ENCODE assay signal across 8 cellular contexts in genomic region chr2:242031481-242032019, GRCh38.
A peak's percentile ranks its signal among the peaks of the same experiment; 100 is the strongest.
DNase-seq lines count a peak whose midpoint lies in the region; ATAC-seq and TF ChIP-seq lines count a peak whose summit lies in the region.

No MANE protein-coding gene starts in this region.

- no peaks in the 10 kb centered on the region for H4K20me1 ChIP-seq in OCI-LY1 (ENCODE audit: insufficient read depth, low read length)

- no peaks in the 10 kb centered on the region for H3K9me3 Mint-ChIP-seq in activated T-helper 2 cell treated with anti-CD3 and anti-CD28 coated beads, Interferon-gamma antibody, Interleukin-2, Interleukin-4, amounts not matched to agents 10 μg/mL and 5 μg/mL and 100 μg/mL, durations not matched to agents 14 hours and 24 hours and 36 hours

- H3K4me1 ChIP-seq in OCI-LY1 (ENCODE audit: insufficient read depth, low read length, severe bottlenecking) (no peaks in the 10 kb centered on the region), left lung (no peaks in the 10 kb centered on the region)

- H3K27me3 ChIP-seq in OCI-LY1 (ENCODE audit: insufficient read depth, low read length) (no peaks in the 10 kb centered on the region), left lung (peaks cover 0 to 83% of the 10 kb centered on the region in 2 donors)

- H3K27ac Mint-ChIP-seq in activated T-helper 2 cell treated with anti-CD3 and anti-CD28 coated beads, Interferon-gamma antibody, Interleukin-2, Interleukin-4, amounts not matched to agents 10 μg/mL and 5 μg/mL and 100 μg/mL, durations not matched to agents 14 hours and 24 hours and 36 hours: no peak overlapping the region

- intact Hi-C loops in activated T-helper 2 cell treated with anti-CD3 and anti-CD28 coated beads, Interferon-gamma antibody, Interleukin-2, Interleukin-4, amounts not matched to agents 10 μg/mL and 5 μg/mL and 100 μg/mL, durations not matched to agents 14 hours and 24 hours and 36 hours (cut with micrococcal nuclease): no loop called here
- intact Hi-C loops in left lung (cut with DNase I): no loop called here

- no peaks in the 10 kb centered on the region for H3K79me2 ChIP-seq in OCI-LY1 (ENCODE audit: insufficient read depth, low read length)

- H3K27me3 Mint-ChIP-seq in activated T-helper 2 cell treated with anti-CD3 and anti-CD28 coated beads, Interferon-gamma antibody, Interleukin-2, Interleukin-4, amounts not matched to agents 10 μg/mL and 5 μg/mL and 100 μg/mL, durations not matched to agents 14 hours and 24 hours and 36 hours (ENCODE audit: low read depth): peaks cover 62% of the 10 kb centered on the region

- H3K9me2 ChIP-seq in OCI-LY1 (ENCODE audit: low read depth, low read length): no peaks in the 10 kb centered on the region

- H3K4me3 ChIP-seq in OCI-LY1 (ENCODE audit: low read depth, low read length, poor library complexity, severe bottlenecking) (no peak overlapping the region), left lung (no peak overlapping the region)

- no peak for TF ChIP-seq CTCF in AG09319 (IDR thresholded peaks at IDR 0.05; ENCODE audit: low read depth, low read length)
- TF ChIP-seq CTCF in OCI-LY1 (IDR thresholded peaks at IDR 0.05; ENCODE audit: low read length): no peak
- TF ChIP-seq CTCF in left lung (IDR thresholded peaks at IDR 0.05): no peak

- H2AFZ ChIP-seq in OCI-LY1 (ENCODE audit: low read length): no peak overlapping the region

- peak overlapping the region; percentile 27 for H3K4me3 Mint-ChIP-seq in activated T-helper 2 cell treated with anti-CD3 and anti-CD28 coated beads, Interferon-gamma antibody, Interleukin-2, Interleukin-4, amounts not matched to agents 10 μg/mL and 5 μg/mL and 100 μg/mL, durations not matched to agents 14 hours and 24 hours and 36 hours (ENCODE audit: low read depth)

- DNase-seq in AG09319 (ENCODE audit: extremely low read depth, low read depth) (peak; percentile 35), left lung (peak in 1 of 2 donors; percentile 49), DMS 273 (lab: John Stamatoyannopoulos, UW; ENCODE audit: unreplicated experiment) (no peak), substantia nigra (lab: John Stamatoyannopoulos, UW) (no peak), germinal center (ENCODE audit: low spot score) (no peak), NCI-H345 (lab: John Stamatoyannopoulos, UW) (no peak)
- peak; percentile 39 for DNase-seq in activated T-helper 2 cell treated with anti-CD3 and anti-CD28 coated beads, Interferon-gamma antibody, Interleukin-2, Interleukin-4, amounts not matched to agents 10 μg/mL and 5 μg/mL and 100 μg/mL, durations not matched to agents 14 hours and 24 hours and 36 hours (ENCODE audit: low spot score)

- H3K9me3 ChIP-seq in OCI-LY1 (ENCODE audit: low read length) (no peaks in the 10 kb centered on the region), left lung (no peaks in the 10 kb centered on the region)

- peak overlapping the region; percentile 11; the same call in 1 of the 2 replicates for H3K4me2 ChIP-seq in OCI-LY1 (ENCODE audit: low read length)

- no peaks in the 10 kb centered on the region for H3K36me3 Mint-ChIP-seq in activated T-helper 2 cell treated with anti-CD3 and anti-CD28 coated beads, Interferon-gamma antibody, Interleukin-2, Interleukin-4, amounts not matched to agents 10 μg/mL and 5 μg/mL and 100 μg/mL, durations not matched to agents 14 hours and 24 hours and 36 hours (ENCODE audit: low read depth)

- H3K9ac ChIP-seq in OCI-LY1 (ENCODE audit: low read length): no peak overlapping the region

- H3K27ac ChIP-seq in OCI-LY1 (ENCODE audit: low read depth, low read length, poor library complexity, severe bottlenecking): no peak overlapping the region
- no peak overlapping the region for H3K27ac ChIP-seq in left lung
- H3K27ac ChIP-seq in substantia nigra (ENCODE audit: low read depth, low read length, poor library complexity, severe bottlenecking): no peak overlapping the region

- peaks cover 22% of the 10 kb centered on the region for H3K4me1 Mint-ChIP-seq in activated T-helper 2 cell treated with anti-CD3 and anti-CD28 coated beads, Interferon-gamma antibody, Interleukin-2, Interleukin-4, amounts not matched to agents 10 μg/mL and 5 μg/mL and 100 μg/mL, durations not matched to agents 14 hours and 24 hours and 36 hours (ENCODE audit: low read depth)

- H3K36me3 ChIP-seq in OCI-LY1 (ENCODE audit: insufficient read depth, low read length) (no peaks in the 10 kb centered on the region), left lung (no peaks in the 10 kb centered on the region)

- H3F3A ChIP-seq in OCI-LY1 (ENCODE audit: insufficient read depth, low read length): no peaks in the 10 kb centered on the region

- peak; percentile 36 for ATAC-seq in left lung

Comparison
In these comparisons a context has a peak if more than half of its experiments do, and no peak if none do; other contexts are left out.
1. DNase-seq: peak in AG09319 (single experiment) and activated T-helper 2 cell treated with anti-CD3 and anti-CD28 coated beads, Interferon-gamma antibody, Interleukin-2, Interleukin-4, amounts not matched to agents 10 μg/mL and 5 μg/mL and 100 μg/mL, durations not matched to agents 14 hours and 24 hours and 36 hours (single experiment); none in DMS 273 (single experiment), substantia nigra (0 of 49), germinal center (single experiment) and NCI-H345 (single experiment).